Comparison of ENCODE assay signal across 8 cellular contexts in genomic region chr2:74532222-74532621, GRCh38.
DNase-seq lines count a peak whose midpoint lies in the region; ATAC-seq and TF ChIP-seq lines count a peak whose summit lies in the region.

No MANE protein-coding gene starts in this region.

- peak overlapping the region; percentile 99 for H3K4me3 Mint-ChIP-seq in stimulated activated naive CD8-positive, alpha-beta T cell treated with anti-CD3 and anti-CD28 coated beads, Interleukin-15, Interleukin-2, amounts not matched to agents 100 ng/mL and 50 ng/mL, for 24 hours
- H3K4me3 Mint-ChIP-seq in stimulated activated naive CD8-positive, alpha-beta T cell treated with anti-CD3 and anti-CD28 coated beads, Interleukin-15, amount 100 ng/mL, for 72 hours = peak overlapping the region in 1 of 2 donors; percentile 84

- no peaks in the 10 kb centered on the region for H4K20me1 ChIP-seq in OCI-LY1 (ENCODE audit: insufficient read depth, low read length)

- H3K27me3 Mint-ChIP-seq in stimulated activated naive CD8-positive, alpha-beta T cell treated with anti-CD3 and anti-CD28 coated beads, Interleukin-15, Interleukin-2, amounts not matched to agents 100 ng/mL and 50 ng/mL, for 24 hours = no peaks in the 10 kb centered on the region
- H3K27me3 Mint-ChIP-seq in stimulated activated naive CD8-positive, alpha-beta T cell treated with anti-CD3 and anti-CD28 coated beads, Interleukin-15, amount 100 ng/mL, for 72 hours = peaks cover 4% of the 10 kb centered on the region

- no peaks in the 10 kb centered on the region for H3K27me3 ChIP-seq in OCI-LY1 (ENCODE audit: insufficient read depth, low read length)

- TF ChIP-seq CTCF in OCI-LY1 (IDR thresholded peaks at IDR 0.05; ENCODE audit: low read length) (peak; percentile 52), epithelial cell of esophagus (IDR thresholded peaks at IDR 0.05; ENCODE audit: insufficient read depth, low read depth, low read length, missing control alignments) (peak; percentile 27)

- ATAC-seq in stimulated activated naive CD8-positive, alpha-beta T cell treated with anti-CD3 and anti-CD28 coated beads, Interleukin-15, amount 100 ng/mL, for 72 hours = no peak
- no peak for ATAC-seq in GM18505 (IDR thresholded peaks at IDR 0.05; ENCODE audit: unreplicated experiment)

- no peaks in the 10 kb centered on the region for H3F3A ChIP-seq in OCI-LY1 (ENCODE audit: insufficient read depth, low read length)

- peaks cover 38% of the 10 kb centered on the region for H3K4me1 Mint-ChIP-seq in stimulated activated naive CD8-positive, alpha-beta T cell treated with anti-CD3 and anti-CD28 coated beads, Interleukin-15, Interleukin-2, amounts not matched to agents 100 ng/mL and 50 ng/mL, for 24 hours (ENCODE audit: low read depth)
- H3K4me1 Mint-ChIP-seq in stimulated activated naive CD8-positive, alpha-beta T cell treated with anti-CD3 and anti-CD28 coated beads, Interleukin-15, amount 100 ng/mL, for 72 hours = peaks cover 47% of the 10 kb centered on the region

- H3K9me3 Mint-ChIP-seq in stimulated activated naive CD8-positive, alpha-beta T cell treated with anti-CD3 and anti-CD28 coated beads, Interleukin-15, Interleukin-2, amounts not matched to agents 100 ng/mL and 50 ng/mL, for 24 hours = no peaks in the 10 kb centered on the region
- H3K9me3 Mint-ChIP-seq in stimulated activated naive CD8-positive, alpha-beta T cell treated with anti-CD3 and anti-CD28 coated beads, Interleukin-15, amount 100 ng/mL, for 72 hours = no peaks in the 10 kb centered on the region

- H2AFZ ChIP-seq in OCI-LY1 (ENCODE audit: low read length) = no peak overlapping the region

- no peaks in the 10 kb centered on the region for H3K9me3 ChIP-seq in OCI-LY1 (ENCODE audit: low read length)

- H3K36me3 ChIP-seq in OCI-LY1 (ENCODE audit: insufficient read depth, low read length) = peaks cover 40% of the 10 kb centered on the region

- TF ChIP-seq POLR2A in GM18505 (IDR thresholded peaks at IDR 0.05; ENCODE audit: borderline replicate concordance, extremely low read depth, insufficient read depth, insufficient read length) = no peak

- H3K4me1 ChIP-seq in OCI-LY1 (ENCODE audit: insufficient read depth, low read length, severe bottlenecking) = peaks cover 29% of the 10 kb centered on the region

- peaks cover 10% of the 10 kb centered on the region for H3K79me2 ChIP-seq in OCI-LY1 (ENCODE audit: insufficient read depth, low read length)

- H3K27ac ChIP-seq in OCI-LY1 (ENCODE audit: low read depth, low read length, poor library complexity, severe bottlenecking) = no peak overlapping the region

- no peak overlapping the region for H3K4me2 ChIP-seq in OCI-LY1 (ENCODE audit: low read length)

- H3K27ac Mint-ChIP-seq in stimulated activated naive CD8-positive, alpha-beta T cell treated with anti-CD3 and anti-CD28 coated beads, Interleukin-15, Interleukin-2, amounts not matched to agents 100 ng/mL and 50 ng/mL, for 24 hours = peak overlapping the region; percentile 78
- peak overlapping the region in 1 of 2 donors; percentile 15 for H3K27ac Mint-ChIP-seq in stimulated activated naive CD8-positive, alpha-beta T cell treated with anti-CD3 and anti-CD28 coated beads, Interleukin-15, amount 100 ng/mL, for 72 hours

- H3K4me3 ChIP-seq in OCI-LY1 (ENCODE audit: low read depth, low read length, poor library complexity, severe bottlenecking) (no peak overlapping the region), epithelial cell of esophagus (ENCODE audit: low read length) (no peak overlapping the region)

- peaks cover 47% of the 10 kb centered on the region for H3K36me3 Mint-ChIP-seq in stimulated activated naive CD8-positive, alpha-beta T cell treated with anti-CD3 and anti-CD28 coated beads, Interleukin-15, Interleukin-2, amounts not matched to agents 100 ng/mL and 50 ng/mL, for 24 hours (ENCODE audit: low read depth)

- no peak for DNase-seq in stimulated activated naive CD8-positive, alpha-beta T cell treated with anti-CD3 and anti-CD28 coated beads, Interleukin-15, amount 100 ng/mL, for 72 hours
- DNase-seq in epithelial cell of esophagus (ENCODE audit: low read depth) (peak; percentile 70), NCI-H1105 treated with DMSO at 0.1 percent for 48 hours (lab: John Stamatoyannopoulos, UW) (no peak), foreskin melanocyte (no peak), activated gamma-delta T cell treated with Interleukin-2 at 50 U/mL for 16 hours (no peak)

- no peak overlapping the region for H3K9ac ChIP-seq in OCI-LY1 (ENCODE audit: low read length)

- H3K9me2 ChIP-seq in OCI-LY1 (ENCODE audit: low read depth, low read length) = no peaks in the 10 kb centered on the region
